ENCODE assay signal across 1 cellular context in genomic region chr17:12254460-12254859, GRCh38.
TF ChIP-seq lines count a peak whose summit lies in the region.

No MANE protein-coding gene starts in this region.

TF ChIP-seq in H1, 55 proteins besides CTCF, POLR2A, EP300 and RAD21 (continued from another document):
- TF ChIP-seq USF2 (IDR thresholded peaks at IDR 0.05; ENCODE audit: low read length), result no peak
- no peak for TF ChIP-seq BRCA1 (IDR thresholded peaks at IDR 0.05; ENCODE audit: low read depth, low read length)
- TF ChIP-seq RNF2 (IDR thresholded peaks at IDR 0.05; ENCODE audit: borderline replicate concordance, low read depth, low read length, missing control alignments, poor library complexity, severe bottlenecking), result no peak
- no peak for TF ChIP-seq SIRT6 (IDR thresholded peaks at IDR 0.05; ENCODE audit: low read length)
- TF ChIP-seq SAP30 (IDR thresholded peaks at IDR 0.05; ENCODE audit: insufficient read depth, insufficient replicate concordance, low read length), result no peak
- no peak for TF ChIP-seq KDM1A (IDR thresholded peaks at IDR 0.05; ENCODE audit: borderline replicate concordance, low read length)
